ENCODE assay signal across 21 cellular contexts in genomic region chr17:57965521-57966160, GRCh38. TPM values are rescaled to one million over a fixed set of nuclear protein-coding genes. Genes with fewer than 3 reads are reported as not detected.
"Had no signal": no experiment of that assay in that cellular context is flagged by ENCODE, and none has a peak within 500 bp of the region (broad histone marks: within the 10 kb centered on the region; RNA-seq: fewer than 3 reads in every experiment).

No MANE protein-coding gene starts in this region.

- H3K27me3 ChIP-seq: ascending aorta, gastroesophageal sphincter, heart right ventricle had no signal

- FAIRE-seq: urothelium cell line had no signal

- H3K4me1 Mint-ChIP-seq: activated naive CD4-positive, alpha-beta T cell treated with anti-CD3 and anti-CD28 coated beads, Interleukin-2, amount 50 U/mL, for 24 hours; central memory CD8-positive, alpha-beta T cell; memory B cell; naive thymus-derived CD4-positive, alpha-beta T cell had no signal

- DNase-seq: activated CD4-positive, alpha-beta T cell treated with anti-CD3 and anti-CD28 coated beads, Interleukin-2, amount 50 U/mL, for 4 hours; activated gamma-delta T cell; activated T-cell treated with anti-CD3 and anti-CD28 coated beads, Interleukin-2, amount 50 U/mL, for 72 hours; cortex of kidney; effector CD4-positive, alpha-beta T cell; heart right ventricle; kidney glomerular epithelial cell; left ventricle myocardium superior; naive thymus-derived CD4-positive, alpha-beta T cell; stimulated activated naive CD4-positive, alpha-beta T cell; SW 1271; T-helper 2 cell had no signal

- H3K4me1 ChIP-seq: ascending aorta, gastroesophageal sphincter, parathyroid adenoma had no signal

- H3K27ac Mint-ChIP-seq: activated naive CD4-positive, alpha-beta T cell treated with anti-CD3 and anti-CD28 coated beads, Interleukin-2, amount 50 U/mL, for 24 hours; activated T-cell treated with anti-CD3 and anti-CD28 coated beads, Interleukin-2, amount 50 U/mL, for 72 hours; memory B cell; naive thymus-derived CD4-positive, alpha-beta T cell had no signal

- H2AFZ ChIP-seq: parathyroid adenoma had no signal

- H3K36me3 ChIP-seq: ascending aorta, gastroesophageal sphincter, heart right ventricle had no signal

- H3K36me3 Mint-ChIP-seq: activated naive CD4-positive, alpha-beta T cell treated with anti-CD3 and anti-CD28 coated beads, Interleukin-2, amount 50 U/mL, for 24 hours; memory B cell; naive thymus-derived CD4-positive, alpha-beta T cell had no signal

- H3K9ac ChIP-seq: parathyroid adenoma had no signal

- H3K27ac ChIP-seq: ascending aorta, gastroesophageal sphincter, heart right ventricle, parathyroid adenoma, VCaP had no signal

- H3K4me3 ChIP-seq: ascending aorta, gastroesophageal sphincter, heart right ventricle had no signal

- ATAC-seq: activated T-cell treated with anti-CD3 and anti-CD28 coated beads, Interleukin-2, amount 50 U/mL, for 72 hours; esophagus mucosa; gastroesophageal sphincter; left ventricle myocardium superior; naive thymus-derived CD4-positive, alpha-beta T cell had no signal

- H3K9me3 Mint-ChIP-seq: activated naive CD4-positive, alpha-beta T cell treated with anti-CD3 and anti-CD28 coated beads, Interleukin-2, amount 50 U/mL, for 24 hours; activated T-cell treated with anti-CD3 and anti-CD28 coated beads, Interleukin-2, amount 50 U/mL, for 72 hours; central memory CD8-positive, alpha-beta T cell; memory B cell; naive thymus-derived CD4-positive, alpha-beta T cell had no signal

- H3K79me2 ChIP-seq: parathyroid adenoma had no signal

- H3K4me3 Mint-ChIP-seq: activated naive CD4-positive, alpha-beta T cell treated with anti-CD3 and anti-CD28 coated beads, Interleukin-2, amount 50 U/mL, for 24 hours; activated T-cell treated with anti-CD3 and anti-CD28 coated beads, Interleukin-2, amount 50 U/mL, for 72 hours; central memory CD8-positive, alpha-beta T cell; memory B cell; naive thymus-derived CD4-positive, alpha-beta T cell had no signal

- H3K27me3 Mint-ChIP-seq: activated naive CD4-positive, alpha-beta T cell treated with anti-CD3 and anti-CD28 coated beads, Interleukin-2, amount 50 U/mL, for 24 hours had no signal

- H3K9me3 ChIP-seq: ascending aorta, gastroesophageal sphincter, heart right ventricle had no signal

RNA-seq across cellular contexts. Expression of gene CUEDC1, which starts 10.4 kb away (rescaled TPM):
- polyA plus RNA-seq: naive thymus-derived CD4-positive, alpha-beta T cell had no signal
